ENCODE assay signal across 8 cellular contexts in the genomic region with DNA sequence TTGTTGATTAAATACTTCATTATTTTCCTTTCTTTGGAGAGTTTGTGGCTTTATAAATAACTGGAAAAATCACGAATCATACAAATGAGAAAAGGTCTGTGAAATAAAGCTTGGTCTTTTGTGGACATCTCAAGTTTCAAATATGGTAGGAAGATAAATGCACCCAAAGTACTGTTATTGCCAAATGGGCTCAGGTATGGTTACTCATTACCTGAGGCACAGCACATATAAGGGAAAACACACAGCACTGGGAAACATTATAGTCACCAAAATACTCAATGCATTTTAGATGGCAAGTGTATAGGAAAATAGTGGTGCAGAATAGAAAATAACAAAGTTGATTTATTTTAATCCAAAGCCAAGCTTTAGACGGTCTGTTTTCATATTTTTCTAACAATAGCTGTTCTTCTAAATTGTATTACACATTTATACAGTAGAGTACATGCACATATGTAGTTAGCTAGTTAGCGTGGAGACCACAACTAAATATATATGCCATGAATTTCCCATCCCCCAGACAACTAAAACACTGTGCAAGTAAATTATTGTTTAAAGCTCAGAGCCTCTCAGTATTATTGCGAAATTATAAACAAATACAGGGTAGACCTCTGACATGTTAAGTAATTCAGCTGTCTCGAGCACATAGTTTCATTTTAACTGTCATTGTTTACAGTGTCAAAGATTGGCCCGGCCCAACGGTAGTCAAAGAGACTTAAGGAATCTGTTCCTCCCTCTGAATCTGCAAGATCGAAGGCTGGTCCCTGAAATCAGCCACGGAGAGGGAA.
DNase-seq lines count a peak whose midpoint lies in the region; ATAC-seq and TF ChIP-seq lines count a peak whose summit lies in the region.

No MANE protein-coding gene starts in this region.

- H3K36me3 ChIP-seq in breast epithelium (no peaks in the 10 kb centered on the region), lung (ENCODE audit: control insufficient read depth in 2 of 2, insufficient read depth in 2 of 2, low read length in 2 of 2) (peaks cover 8 to 10% of the 10 kb centered on the region in 2 donors)

- no peaks in the 10 kb centered on the region for H3K4me1 ChIP-seq in breast epithelium
- peaks cover 0 to 3% of the 10 kb centered on the region in 2 donors for H3K4me1 ChIP-seq in lung (ENCODE audit: control insufficient read depth in 2 of 2, insufficient read depth in 2 of 2, low read length in 2 of 2)

- no peak for TF ChIP-seq POLR2A in breast epithelium (IDR thresholded peaks at IDR 0.05)

- H3K27ac Mint-ChIP-seq in CD14-positive monocyte, result peak overlapping the region; percentile 95 to 100 (median 99)

- intact Hi-C loops in CD14-positive monocyte (cut with micrococcal nuclease), result loop anchor here in 1 of 2 donors (5.0 kb wide), 1 partner anchor 36 kb away; no protein-coding TSS in a partner anchor
- intact Hi-C loops in breast epithelium (cut with DNase I; ENCODE audit: low total_unique reads), result no loop called here

- H3K9me3 Mint-ChIP-seq in CD14-positive monocyte, result no peaks in the 10 kb centered on the region

- H3K9me3 ChIP-seq in breast epithelium (no peaks in the 10 kb centered on the region), lung (ENCODE audit: control insufficient read depth in 2 of 2, insufficient read depth in 1 of 2, low read length in 1 of 2) (no peaks in the 10 kb centered on the region)

- WGBS in lung, 2 donors, result 9 to 13% methylated on average over 9 of the region's 9 CpGs

- H3K4me3 ChIP-seq in breast epithelium (peak overlapping the region; percentile 58 to 80 (median 70)), lung (peak overlapping the region; percentile 48)

- H3K4me1 Mint-ChIP-seq in CD14-positive monocyte, result peaks cover 22% of the 10 kb centered on the region

- peak overlapping the region; percentile 100 for H3K4me3 Mint-ChIP-seq in CD14-positive monocyte

- TF ChIP-seq CTCF in CD14-positive monocyte (IDR thresholded peaks at IDR 0.05), result no peak
- TF ChIP-seq CTCF in breast epithelium (IDR thresholded peaks at IDR 0.05), result no peak
- no peak for TF ChIP-seq CTCF in lung (IDR thresholded peaks at IDR 0.05; ENCODE audit: control extremely low read depth, extremely low read depth)

- peaks cover 4 to 13% of the 10 kb centered on the region in 2 donors for H3K36me3 Mint-ChIP-seq in CD14-positive monocyte

- no peaks in the 10 kb centered on the region for H3K27me3 Mint-ChIP-seq in CD14-positive monocyte (ENCODE audit: low read depth in 3 of 3)

- H3K27ac ChIP-seq in breast epithelium (peak overlapping the region; percentile 82), lung (ENCODE audit: low read depth in 1 of 2, low read length in 1 of 2) (peak overlapping the region; percentile 72 to 82)

- H3K27me3 ChIP-seq in breast epithelium (no peaks in the 10 kb centered on the region), lung (ENCODE audit: control insufficient read depth, insufficient read depth) (no peaks in the 10 kb centered on the region)

- ATAC-seq in GM19455 (IDR thresholded peaks at IDR 0.05; ENCODE audit: unreplicated experiment) (peak; percentile 35), HG03565 (IDR thresholded peaks at IDR 0.05; ENCODE audit: unreplicated experiment) (peak; percentile 19), lung (ENCODE audit: insufficient read depth, low FRiP score) (peak; percentile 50), GM21367 (IDR thresholded peaks at IDR 0.05; ENCODE audit: unreplicated experiment) (no peak)

- no peak for DNase-seq in CD14-positive monocyte (ENCODE audit: low spot score)
- no peak for DNase-seq in breast epithelium (ENCODE audit: low spot score in 2 of 2)
- no peak for DNase-seq in lung (ENCODE audit: low spot score)
- DNase-seq in stimulated activated CD4-positive, alpha-beta T cell treated with anti-CD3 and anti-CD28 coated beads, Interleukin-4, amount 100 ng/mL, for 4 hours, result no peak
- no peak for DNase-seq in kidney glomerular epithelial cell (lab: John Stamatoyannopoulos, UW)
